ENCODE assay signal across 1 cellular context in genomic region chr1:155061381-155062150, GRCh38.
TF ChIP-seq lines count a peak whose summit lies in the region.

No MANE protein-coding gene starts in this region.

TF ChIP-seq in GM23338, 12 proteins besides CTCF, POLR2A, EP300 and RAD21 (continued from another document):
- TF ChIP-seq ZNF462 (CRISPR knock-in tag; IDR thresholded peaks at IDR 0.05), result no peak
- no peak for TF ChIP-seq NANOG (IDR thresholded peaks at IDR 0.05; ENCODE audit: borderline replicate concordance)
- no peak for TF ChIP-seq STAT1 (IDR thresholded peaks at IDR 0.05; ENCODE audit: unreplicated experiment)
